ENCODE assay signal across 15 cellular contexts in genomic region chr12:78726854-78727253, GRCh38.
DNase-seq lines count a peak whose midpoint lies in the region; TF ChIP-seq lines count a peak whose summit lies in the region.
"Had no signal": no experiment of that assay in that cellular context is flagged by ENCODE, and none has a peak within 500 bp of the region (broad histone marks: within the 10 kb centered on the region; RNA-seq: fewer than 3 reads in every experiment).

No MANE protein-coding gene starts in this region.

- DNase-seq in DMS79 treated with DMSO at 0.1 percent for 48 hours (lab: John Stamatoyannopoulos, UW) (peak; percentile 15), DMS79 (lab: John Stamatoyannopoulos, UW) (no peak), NCI-H510A treated with DMSO at 0.1 percent for 48 hours (lab: John Stamatoyannopoulos, UW) (peak; percentile 42), epithelial cell of prostate (ENCODE audit: low read depth, low spot score) (no peak), osteoblast (ENCODE audit: insufficient read length, low spot score, missing footprints) (no peak), nucleus accumbens (lab: John Stamatoyannopoulos, UW) (no peak), substantia nigra (lab: John Stamatoyannopoulos, UW) (no peak)
- no peak for DNase-seq in effector CD4-positive, alpha-beta T cell
- DNase-seq: 8988T; BE2C; CD4-positive, CD25-positive, alpha-beta regulatory T cell; KG1; NCI-H2029 treated with DMSO at 0.1 percent for 48 hours; PC-3; SJCRH30 had no signal

- H4K20me1 ChIP-seq in osteoblast (ENCODE audit: insufficient read depth, low read length): no peaks in the 10 kb centered on the region

- no peak overlapping the region for H3K4me2 ChIP-seq in osteoblast (ENCODE audit: insufficient read depth, low read length)

- no peak overlapping the region for H3K4me3 ChIP-seq in osteoblast (ENCODE audit: insufficient read depth, low read length)
- H3K4me3 ChIP-seq: SJCRH30 had no signal

- H3K79me2 ChIP-seq in osteoblast (ENCODE audit: insufficient read depth, low read length): no peaks in the 10 kb centered on the region

- H2AFZ ChIP-seq in osteoblast (ENCODE audit: low read length): peak overlapping the region; percentile 28

- H3K4me1 ChIP-seq in osteoblast (ENCODE audit: insufficient read depth, low read length): no peaks in the 10 kb centered on the region
- H3K4me1 ChIP-seq: SJCRH30 had no signal

- TF ChIP-seq CTCF in osteoblast (IDR thresholded peaks at IDR 0.05; ENCODE audit: extremely low read depth, low read depth, low read length): no peak

- no peaks in the 10 kb centered on the region for H3K9me3 ChIP-seq in osteoblast (ENCODE audit: low read depth, low read length)
- H3K9me3 ChIP-seq: BE2C, SJCRH30 had no signal

- no peaks in the 10 kb centered on the region for H3K27me3 ChIP-seq in osteoblast (ENCODE audit: insufficient read depth, low read length)
- H3K27me3 ChIP-seq: BE2C, SJCRH30 had no signal

- no peaks in the 10 kb centered on the region for H3K36me3 ChIP-seq in osteoblast (ENCODE audit: insufficient read depth, low read length)
- H3K36me3 ChIP-seq: BE2C, SJCRH30 had no signal

- H3K27ac ChIP-seq in epithelial cell of prostate (peak overlapping the region; percentile 4), osteoblast (ENCODE audit: low read depth, low read length) (no peak overlapping the region), substantia nigra (ENCODE audit: low read depth, low read length, poor library complexity, severe bottlenecking) (no peak overlapping the region)
- H3K27ac ChIP-seq: SJCRH30 had no signal

Comparison
In these comparisons a context has a peak if more than half of its experiments do, and no peak if none do; other contexts are left out.
1. DNase-seq: peak in DMS79 treated with DMSO at 0.1 percent for 48 hours (single experiment) and NCI-H510A treated with DMSO at 0.1 percent for 48 hours (single experiment); none in DMS79 (single experiment), epithelial cell of prostate (single experiment), osteoblast (single experiment), nucleus accumbens (0 of 56), substantia nigra (0 of 49) and effector CD4-positive, alpha-beta T cell (single experiment).